2 cellular contexts compared by ENCODE assay signal in the genomic region with DNA sequence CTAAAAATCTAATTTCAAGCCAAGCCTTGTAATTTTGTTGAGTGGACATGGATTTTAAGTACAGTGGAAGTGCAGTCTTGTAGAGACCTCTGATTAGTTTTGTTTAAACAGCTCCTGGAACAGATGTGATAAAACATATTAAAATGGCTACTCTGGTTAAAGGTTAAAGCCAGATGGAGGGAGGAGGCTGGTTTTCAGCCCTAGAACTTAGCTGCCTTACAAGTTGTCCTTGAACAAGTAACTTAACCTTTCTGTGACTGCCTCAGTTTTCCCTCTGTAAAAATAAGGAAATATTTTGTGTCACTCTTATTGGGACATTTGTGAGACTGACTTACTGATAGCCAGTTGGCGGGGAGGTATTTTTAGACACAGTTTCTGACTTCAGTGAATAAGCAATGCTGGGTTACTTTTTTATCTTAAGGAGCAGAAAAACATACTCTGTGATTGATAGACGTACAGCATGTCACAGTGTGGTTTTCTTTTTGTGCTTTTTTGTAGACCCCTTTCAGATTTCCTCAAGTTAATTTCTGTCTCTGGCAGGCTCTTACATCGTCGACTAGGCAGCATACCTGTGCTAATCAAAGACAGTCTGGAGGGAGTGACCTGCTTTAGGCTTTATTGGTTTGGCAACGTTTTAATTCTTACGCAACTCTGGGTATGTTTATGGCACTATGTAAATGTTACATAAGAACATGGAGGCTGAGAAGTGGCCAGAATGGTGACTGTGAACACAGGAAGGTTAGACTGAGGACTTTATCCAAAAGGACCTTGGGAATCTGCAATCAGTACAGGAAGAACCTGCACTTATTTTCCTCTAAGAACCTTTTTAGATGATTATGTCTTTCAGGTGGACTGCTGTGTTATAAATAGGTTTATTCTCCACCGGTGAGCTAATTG.
TF ChIP-seq lines count a peak whose summit lies in the region.

No MANE protein-coding gene starts in this region.

TF ChIP-seq in K562, 482 proteins besides CTCF, POLR2A, EP300 and RAD21 (continues in another document):
- peak; percentile 53; the same call in 1 of the 2 replicates for TF ChIP-seq JUND (IDR thresholded peaks at IDR 0.05; ENCODE audit: borderline replicate concordance, low read depth, low read length)
- TF ChIP-seq JUND (tag; IDR thresholded peaks at IDR 0.05; ENCODE audit: borderline replicate concordance, low read depth, low read length) = no peak
- TF ChIP-seq, protein P1, sequence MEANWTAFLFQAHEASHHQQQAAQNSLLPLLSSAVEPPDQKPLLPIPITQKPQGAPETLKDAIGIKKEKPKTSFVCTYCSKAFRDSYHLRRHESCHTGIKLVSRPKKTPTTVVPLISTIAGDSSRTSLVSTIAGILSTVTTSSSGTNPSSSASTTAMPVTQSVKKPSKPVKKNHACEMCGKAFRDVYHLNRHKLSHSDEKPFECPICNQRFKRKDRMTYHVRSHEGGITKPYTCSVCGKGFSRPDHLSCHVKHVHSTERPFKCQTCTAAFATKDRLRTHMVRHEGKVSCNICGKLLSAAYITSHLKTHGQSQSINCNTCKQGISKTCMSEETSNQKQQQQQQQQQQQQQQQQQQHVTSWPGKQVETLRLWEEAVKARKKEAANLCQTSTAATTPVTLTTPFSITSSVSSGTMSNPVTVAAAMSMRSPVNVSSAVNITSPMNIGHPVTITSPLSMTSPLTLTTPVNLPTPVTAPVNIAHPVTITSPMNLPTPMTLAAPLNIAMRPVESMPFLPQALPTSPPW (CRISPR knock-in tag; IDR thresholded peaks at IDR 0.05) = peak; percentile 14; the same call in 1 of the 2 replicates
- TF ChIP-seq, protein P2, sequence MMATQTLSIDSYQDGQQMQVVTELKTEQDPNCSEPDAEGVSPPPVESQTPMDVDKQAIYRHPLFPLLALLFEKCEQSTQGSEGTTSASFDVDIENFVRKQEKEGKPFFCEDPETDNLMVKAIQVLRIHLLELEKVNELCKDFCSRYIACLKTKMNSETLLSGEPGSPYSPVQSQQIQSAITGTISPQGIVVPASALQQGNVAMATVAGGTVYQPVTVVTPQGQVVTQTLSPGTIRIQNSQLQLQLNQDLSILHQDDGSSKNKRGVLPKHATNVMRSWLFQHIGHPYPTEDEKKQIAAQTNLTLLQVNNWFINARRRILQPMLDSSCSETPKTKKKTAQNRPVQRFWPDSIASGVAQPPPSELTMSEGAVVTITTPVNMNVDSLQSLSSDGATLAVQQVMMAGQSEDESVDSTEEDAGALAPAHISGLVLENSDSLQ (IDR thresholded peaks at IDR 0.05) = peak; percentile 91
- peak; percentile 37; the same call in 1 of the 2 replicates for TF ChIP-seq NFE2 (IDR thresholded peaks at IDR 0.05; ENCODE audit: low read depth)
- peak; percentile 89 for TF ChIP-seq TEAD4 (IDR thresholded peaks at IDR 0.05; ENCODE audit: low read length)
- TF ChIP-seq TEAD4 (CRISPR knock-in tag; IDR thresholded peaks at IDR 0.05; ENCODE audit: borderline replicate concordance) = no peak
- TF ChIP-seq RCOR1 (IDR thresholded peaks at IDR 0.05; ENCODE audit: borderline replicate concordance in 1 of 2, low read depth in 2 of 2, low read length in 2 of 2) = peak in 1 of 2 experiments; percentile 82; a peak in 2 of 4 replicates
- TF ChIP-seq ZKSCAN8 (CRISPR knock-in tag; IDR thresholded peaks at IDR 0.05) = peak; percentile 51; the same call in 1 of the 2 replicates
- TF ChIP-seq ELF4 (CRISPR knock-in tag; IDR thresholded peaks at IDR 0.05) = no peak
- TF ChIP-seq GATA2 (CRISPR knock-in tag; IDR thresholded peaks at IDR 0.05) = 0 out of 2 replicates have a peak, but pooled peaks have one; percentile 29
- TF ChIP-seq NCOR1 (IDR thresholded peaks at IDR 0.05) = peak; percentile 86
- TF ChIP-seq ATF1 (CRISPR knock-in tag; IDR thresholded peaks at IDR 0.05) = no peak
- no peak for TF ChIP-seq ATF1 (tag; IDR thresholded peaks at IDR 0.05)
- TF ChIP-seq SMARCE1 (IDR thresholded peaks at IDR 0.05) = peak; percentile 52
- TF ChIP-seq, protein P3, sequence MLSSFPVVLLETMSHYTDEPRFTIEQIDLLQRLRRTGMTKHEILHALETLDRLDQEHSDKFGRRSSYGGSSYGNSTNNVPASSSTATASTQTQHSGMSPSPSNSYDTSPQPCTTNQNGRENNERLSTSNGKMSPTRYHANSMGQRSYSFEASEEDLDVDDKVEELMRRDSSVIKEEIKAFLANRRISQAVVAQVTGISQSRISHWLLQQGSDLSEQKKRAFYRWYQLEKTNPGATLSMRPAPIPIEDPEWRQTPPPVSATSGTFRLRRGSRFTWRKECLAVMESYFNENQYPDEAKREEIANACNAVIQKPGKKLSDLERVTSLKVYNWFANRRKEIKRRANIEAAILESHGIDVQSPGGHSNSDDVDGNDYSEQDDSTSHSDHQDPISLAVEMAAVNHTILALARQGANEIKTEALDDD (IDR thresholded peaks at IDR 0.05) = peak; percentile 85; the same call in 1 of the 2 replicates
- peak in 1 of 2 experiments; percentile 87; a peak in 2 of 4 replicates for TF ChIP-seq HDAC1 (IDR thresholded peaks at IDR 0.05)
- peak in 1 of 3 experiments; percentile 38 for TF ChIP-seq YY1 (IDR thresholded peaks at IDR 0.05; ENCODE audit: borderline replicate concordance in 1 of 3, control insufficient read depth in 1 of 3, extremely low read depth in 1 of 3, insufficient read depth in 3 of 3, insufficient read length in 1 of 3, insufficient replicate concordance in 2 of 3, low read depth in 1 of 3, low read length in 2 of 3)
- no peak for TF ChIP-seq STAT5B (CRISPR knock-in tag; IDR thresholded peaks at IDR 0.05)
- TF ChIP-seq NONO (IDR thresholded peaks at IDR 0.05; ENCODE audit: low read depth in 2 of 2, low read length in 1 of 2) = no peak
- TF ChIP-seq ZC3H11A (IDR thresholded peaks at IDR 0.05; ENCODE audit: low read depth, low read length) = no peak
- TF ChIP-seq HDAC2 (IDR thresholded peaks at IDR 0.05) = peak; percentile 66
- no peak for TF ChIP-seq BACH1 (tag; IDR thresholded peaks at IDR 0.05)
- TF ChIP-seq KHSRP (IDR thresholded peaks at IDR 0.05) = no peak
- no peak for TF ChIP-seq POLR3A (IDR thresholded peaks at IDR 0.05; ENCODE audit: borderline replicate concordance, extremely low read depth, insufficient read depth, insufficient read length)
- TF ChIP-seq ARID1B (IDR thresholded peaks at IDR 0.05) = peak; percentile 87
- peak; percentile 52; the same call in 1 of the 2 replicates for TF ChIP-seq STAT5A (IDR thresholded peaks at IDR 0.05; ENCODE audit: borderline replicate concordance, low read length)
- TF ChIP-seq TRIM24 (IDR thresholded peaks at IDR 0.05) = peak in 1 of 2 experiments; percentile 54; a peak in 1 of 4 replicates
- TF ChIP-seq MTA3 (IDR thresholded peaks at IDR 0.05; ENCODE audit: borderline replicate concordance) = peak; percentile 22; the same call in 1 of the 2 replicates
- peak; percentile 93 for TF ChIP-seq CBFA2T3 (IDR thresholded peaks at IDR 0.05)
- TF ChIP-seq FOXM1 (IDR thresholded peaks at IDR 0.05; ENCODE audit: low read depth) = peak; percentile 48; the same call in 1 of the 2 replicates
- TF ChIP-seq FOXM1 (CRISPR knock-in tag; IDR thresholded peaks at IDR 0.05; ENCODE audit: low read depth) = no peak

TF ChIP-seq in liver, 16 proteins besides CTCF, POLR2A, EP300 and RAD21:
- TF ChIP-seq TAF1 (conservative IDR thresholded peaks at IDR 0.05) (no peak), GABPA (IDR thresholded peaks at IDR 0.05 in 1 of 2, conservative IDR thresholded peaks at IDR 0.05 in 1 of 2) (no peak), SP1 (IDR thresholded peaks at IDR 0.05) (peak; percentile 3), FOXA2 (IDR thresholded peaks at IDR 0.05) (peak; percentile 31), YY1 (IDR thresholded peaks at IDR 0.05) (peak; percentile 87), RXRA (IDR thresholded peaks at IDR 0.05) (peak in 1 of 2 donors; percentile 61), JUND (IDR thresholded peaks at IDR 0.05) (peak; percentile 15 to 25), HNF4A (conservative IDR thresholded peaks at IDR 0.05) (peak; percentile 19 to 64), EGR1 (IDR thresholded peaks at IDR 0.05; ENCODE audit: low read depth in 2 of 2) (no peak)
- TF ChIP-seq, protein P4, sequence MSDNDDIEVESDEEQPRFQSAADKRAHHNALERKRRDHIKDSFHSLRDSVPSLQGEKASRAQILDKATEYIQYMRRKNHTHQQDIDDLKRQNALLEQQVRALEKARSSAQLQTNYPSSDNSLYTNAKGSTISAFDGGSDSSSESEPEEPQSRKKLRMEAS (IDR thresholded peaks at IDR 0.05) = peak; percentile 44
- TF ChIP-seq, protein P5, sequence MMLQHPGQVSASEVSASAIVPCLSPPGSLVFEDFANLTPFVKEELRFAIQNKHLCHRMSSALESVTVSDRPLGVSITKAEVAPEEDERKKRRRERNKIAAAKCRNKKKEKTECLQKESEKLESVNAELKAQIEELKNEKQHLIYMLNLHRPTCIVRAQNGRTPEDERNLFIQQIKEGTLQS (IDR thresholded peaks at IDR 0.05) = peak; percentile 7
- TF ChIP-seq, protein P6, sequence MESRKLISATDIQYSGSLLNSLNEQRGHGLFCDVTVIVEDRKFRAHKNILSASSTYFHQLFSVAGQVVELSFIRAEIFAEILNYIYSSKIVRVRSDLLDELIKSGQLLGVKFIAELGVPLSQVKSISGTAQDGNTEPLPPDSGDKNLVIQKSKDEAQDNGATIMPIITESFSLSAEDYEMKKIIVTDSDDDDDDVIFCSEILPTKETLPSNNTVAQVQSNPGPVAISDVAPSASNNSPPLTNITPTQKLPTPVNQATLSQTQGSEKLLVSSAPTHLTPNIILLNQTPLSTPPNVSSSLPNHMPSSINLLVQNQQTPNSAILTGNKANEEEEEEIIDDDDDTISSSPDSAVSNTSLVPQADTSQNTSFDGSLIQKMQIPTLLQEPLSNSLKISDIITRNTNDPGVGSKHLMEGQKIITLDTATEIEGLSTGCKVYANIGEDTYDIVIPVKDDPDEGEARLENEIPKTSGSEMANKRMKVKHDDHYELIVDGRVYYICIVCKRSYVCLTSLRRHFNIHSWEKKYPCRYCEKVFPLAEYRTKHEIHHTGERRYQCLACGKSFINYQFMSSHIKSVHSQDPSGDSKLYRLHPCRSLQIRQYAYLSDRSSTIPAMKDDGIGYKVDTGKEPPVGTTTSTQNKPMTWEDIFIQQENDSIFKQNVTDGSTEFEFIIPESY (IDR thresholded peaks at IDR 0.05) = peak; percentile 15
TF ChIP-seq in liver: peak in this region for 9.
